In genomic region chr7:74470504-74470903, GRCh38 we compare ENCODE assay signal across 28 cellular contexts. TPM values are rescaled to one million over a fixed set of nuclear protein-coding genes. Genes with fewer than 3 reads are reported as not detected.
"Had no signal": no experiment of that assay in that cellular context is flagged by ENCODE, and none has a peak within 500 bp of the region (broad histone marks: within the 10 kb centered on the region; RNA-seq: fewer than 3 reads in every experiment).

No MANE protein-coding gene starts in this region.

- H3K27ac ChIP-seq: lower lobe of right lung, neural progenitor cell, neutrophil, parathyroid adenoma, skin epidermis, testis, transverse colon, upper lobe of right lung had no signal

- H3K27me3 ChIP-seq: heart left ventricle, neural progenitor cell, neutrophil, stomach, testis, thyroid gland, transverse colon, upper lobe of right lung had no signal

- H2AFZ ChIP-seq: neural progenitor cell, parathyroid adenoma had no signal

- H3K27ac Mint-ChIP-seq: naive B cell; natural killer cell; nephron progenitor cell; neural progenitor cell; stimulated activated naive B cell treated with anti-CD40 and anti-IgM and Interleukin-4, amounts not matched to agents 10 μg/mL and 1 μg/mL and 100 μg/mL, for 72 hours had no signal

- ATAC-seq: heart left ventricle; left lobe of liver; lower lobe of right lung; natural killer cell; right cardiac atrium; sciatic nerve; stimulated activated naive B cell treated with anti-CD40 and anti-IgM and Interleukin-4, amounts not matched to agents 10 μg/mL and 1 μg/mL and 100 μg/mL, for 72 hours; stimulated activated naive CD8-positive, alpha-beta T cell treated with anti-CD3 and anti-CD28 coated beads, Interleukin-15, Interleukin-2, amounts not matched to agents 100 U/mL and 50 U/mL, for 24 hours; upper lobe of right lung had no signal

- H3K27me3 Mint-ChIP-seq: naive B cell had no signal

- H3K4me2 ChIP-seq: neural progenitor cell had no signal

- H3K36me3 ChIP-seq: heart left ventricle, lower lobe of right lung, neural progenitor cell, neutrophil, stomach, thyroid gland, transverse colon, upper lobe of right lung had no signal

- H3K4me3 ChIP-seq: heart left ventricle, lower lobe of right lung, neural progenitor cell, skin epidermis, stomach, testis, thyroid gland, transverse colon, upper lobe of right lung had no signal

- H3K9me3 ChIP-seq: lower lobe of right lung, neutrophil, stomach, testis, thyroid gland, transverse colon, upper lobe of right lung had no signal

- H3K9me3 Mint-ChIP-seq: naive B cell; natural killer cell; nephron progenitor cell; neural progenitor cell; stimulated activated naive B cell treated with anti-CD40 and anti-IgM and Interleukin-4, amounts not matched to agents 10 μg/mL and 1 μg/mL and 100 μg/mL, for 72 hours had no signal

- DNase-seq: heart left ventricle; hypothalamus; islet precursor cell; lower lobe of right lung; mammary epithelial cell; mesenchymal stem cell; naive B cell; natural killer cell; nephron progenitor cell; occipital lobe; stimulated activated CD4-positive, alpha-beta T cell treated with anti-CD3 and anti-CD28 coated beads, Interleukin-12 subunit alpha, Interleukin-12 subunit beta, amount 100 ng/mL, for 4 hours; stimulated activated CD4-positive, alpha-beta T cell treated with anti-CD3 and anti-CD28 coated beads, Interleukin-15, amount 100 ng/mL, for 24 hours; stimulated activated CD4-positive, alpha-beta T cell treated with anti-CD3 and anti-CD28 coated beads, Interleukin-2, amount 100 ng/mL, for 24 hours; stimulated activated CD4-positive, alpha-beta T cell treated with anti-CD3 and anti-CD28 coated beads, Interleukin-4, amount 100 ng/mL, for 1 hour; stimulated activated naive B cell treated with anti-CD40 and anti-IgM and Interleukin-4, amounts not matched to agents 10 μg/mL and 1 μg/mL and 100 μg/mL, for 72 hours; stimulated activated naive CD8-positive, alpha-beta T cell treated with anti-CD3 and anti-CD28 coated beads, Interleukin-15, Interleukin-2, amounts not matched to agents 100 U/mL and 50 U/mL, for 24 hours; stomach; testis; thyroid gland; transverse colon; upper lobe of right lung had no signal

- H3K4me1 ChIP-seq: neural progenitor cell, upper lobe of right lung had no signal

- H3K4me1 Mint-ChIP-seq: natural killer cell had no signal

- H3K36me3 Mint-ChIP-seq: naive B cell; natural killer cell; stimulated activated naive B cell treated with anti-CD40 and anti-IgM and Interleukin-4, amounts not matched to agents 10 μg/mL and 1 μg/mL and 100 μg/mL, for 72 hours had no signal

- H3K4me3 Mint-ChIP-seq: naive B cell; natural killer cell; nephron progenitor cell; neural progenitor cell; stimulated activated naive B cell treated with anti-CD40 and anti-IgM and Interleukin-4, amounts not matched to agents 10 μg/mL and 1 μg/mL and 100 μg/mL, for 72 hours had no signal

RNA-seq across cellular contexts. Expression of gene GTF2IRD1, which starts 16.8 kb away (rescaled TPM):
- total RNA-seq: natural killer cell had no signal
